ENCODE assay signal across 9 cellular contexts in the genomic region with DNA sequence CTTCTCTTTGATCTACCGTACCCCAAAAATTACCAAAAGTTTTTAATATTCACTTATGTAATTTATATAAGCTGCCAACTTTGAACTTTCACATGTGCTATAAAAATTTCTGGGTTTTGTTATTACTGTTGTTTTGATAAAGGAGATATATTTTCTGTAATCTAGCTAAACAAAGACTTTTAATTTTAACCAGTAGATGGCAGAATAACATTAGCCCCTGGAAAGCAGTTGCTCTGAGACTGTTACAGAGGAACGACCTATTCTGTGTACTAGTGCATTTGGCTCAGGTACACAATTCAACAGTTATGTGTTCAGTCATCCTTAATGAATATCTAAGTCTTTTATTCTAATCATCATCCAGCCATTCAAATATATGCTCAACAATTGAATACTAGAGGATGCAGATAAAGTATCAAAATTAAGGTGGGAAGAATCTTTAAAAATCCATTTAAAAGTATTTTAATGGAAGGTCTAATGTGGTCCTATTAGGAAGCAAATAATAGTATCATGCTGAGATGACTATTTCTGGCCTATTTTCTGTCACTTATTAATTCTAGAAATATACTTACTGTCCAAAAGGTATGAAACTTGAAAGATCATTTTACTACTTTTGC. TPM values are rescaled to one million over a fixed set of nuclear protein-coding genes. Genes with fewer than 3 reads are reported as not detected.
A peak's percentile ranks its signal among the peaks of the same experiment; 100 is the strongest.
DNase-seq lines count a peak whose midpoint lies in the region; ATAC-seq and TF ChIP-seq lines count a peak whose summit lies in the region.
"Had no signal": no experiment of that assay in that cellular context is flagged by ENCODE, and none has a peak within 500 bp of the region (broad histone marks: within the 10 kb centered on the region; RNA-seq: fewer than 3 reads in every experiment).

No MANE protein-coding gene starts in this region.

- H3K27me3 ChIP-seq in CD8-positive, alpha-beta memory T cell (ENCODE audit: insufficient read depth, low read length, poor library complexity, severe bottlenecking), result no peaks in the 10 kb centered on the region
- H3K27me3 ChIP-seq in lower lobe of right lung (ENCODE audit: low read depth), result no peaks in the 10 kb centered on the region

- in situ Hi-C loops in ACHN (cut with HindIII; ENCODE audit: low pct_ligation_motif_present, low pct_unique_long_range_greater_than_20kb, low sequenced_read_pairs), result no loop called here

- peaks cover 0 to 55% (median 13%) of the 10 kb centered on the region in 3 donors for H3K36me3 Mint-ChIP-seq in CD8-positive, alpha-beta memory T cell

- intact Hi-C loops in lower lobe of right lung (cut with DNase I), result loop anchor here (10.0 kb wide), 1 partner anchor 68 kb away; no protein-coding TSS in a partner anchor

- TF ChIP-seq CTCF in lower lobe of right lung (IDR thresholded peaks at IDR 0.05), result peak; percentile 68

- H3K4me1 Mint-ChIP-seq in CD8-positive, alpha-beta memory T cell, result peaks cover 48 to 69% (median 64%) of the 10 kb centered on the region in 3 donors

- H3K9me3 Mint-ChIP-seq in CD8-positive, alpha-beta memory T cell, result no peaks in the 10 kb centered on the region

- no peak overlapping the region for H3K4me3 ChIP-seq in CD8-positive, alpha-beta memory T cell (ENCODE audit: low read length)
- no peak overlapping the region for H3K4me3 ChIP-seq in lower lobe of right lung

- peaks cover 26% of the 10 kb centered on the region for H3K4me1 ChIP-seq in CD8-positive, alpha-beta memory T cell (ENCODE audit: insufficient read depth, low read length)
- H3K4me1 ChIP-seq in lower lobe of right lung, result peaks cover 51% of the 10 kb centered on the region

- peaks cover 6% of the 10 kb centered on the region for H3K36me3 ChIP-seq in CD8-positive, alpha-beta memory T cell (ENCODE audit: insufficient read depth, low read length)
- H3K36me3 ChIP-seq in lower lobe of right lung, result peaks cover 21% of the 10 kb centered on the region

- CTCF ChIA-PET in CD8-positive, alpha-beta memory T cell (lab: Charles Lee), result interaction anchor here (0.7 to 2.7 kb wide), 22 partner anchors 8 to 464 kb away, joined by 3 to 31 read pairs (median 4); a partner anchor contains a TSS

- peak in 2 of 5 donors; percentile 52 to 58 for DNase-seq in CD8-positive, alpha-beta memory T cell
- DNase-seq in NCI-H526 (lab: John Stamatoyannopoulos, UW) (peak; percentile 42 to 78), cerebellar cortex (ENCODE audit: low spot score) (peak; percentile 84), lower lobe of right lung (no peak), ACHN (no peak)
- DNase-seq in effector CD8-positive, alpha-beta T cell (lab: John Stamatoyannopoulos, UW), result no peak

- no peaks in the 10 kb centered on the region for H3K9me3 ChIP-seq in CD8-positive, alpha-beta memory T cell (ENCODE audit: low read length)
- no peaks in the 10 kb centered on the region for H3K9me3 ChIP-seq in lower lobe of right lung

- ATAC-seq in GM18870 (IDR thresholded peaks at IDR 0.05; ENCODE audit: unreplicated experiment), result peak; percentile 68
- peak; percentile 76 for ATAC-seq in HG03066 (IDR thresholded peaks at IDR 0.05; ENCODE audit: low read depth, unreplicated experiment)
- ATAC-seq in lower lobe of right lung, result peak; percentile 66 to 81

- peak overlapping the region in 6 of 8 donors; percentile 5 to 77 (median 38) for H3K27ac Mint-ChIP-seq in CD8-positive, alpha-beta memory T cell

- no peak overlapping the region for H3K27ac ChIP-seq in CD8-positive, alpha-beta memory T cell (ENCODE audit: low read depth, low read length)
- no peak overlapping the region for H3K27ac ChIP-seq in lower lobe of right lung

- POLR2A ChIA-PET in CD8-positive, alpha-beta memory T cell (lab: Charles Lee), result no interaction called here

- no peaks in the 10 kb centered on the region for H3K27me3 Mint-ChIP-seq in CD8-positive, alpha-beta memory T cell

- peak overlapping the region in 2 of 7 donors; percentile 29 to 38 for H3K4me3 Mint-ChIP-seq in CD8-positive, alpha-beta memory T cell

RNA-seq across cellular contexts. Expression of a gene that starts 8.6 kb away (rescaled TPM):
- 10 to 100 TPM; 16.0 to 16.3 TPM for total RNA-seq in CD8-positive, alpha-beta memory T cell
- 16.9 TPM for polyA plus RNA-seq in CD8-positive, alpha-beta memory T cell
- total RNA-seq in lower lobe of right lung, result 22.7 TPM

RNA-seq across cellular contexts. Expression of a gene that starts 21.5 kb away (rescaled TPM):
- not detected for total RNA-seq in CD8-positive, alpha-beta memory T cell
- not detected for polyA plus RNA-seq in CD8-positive, alpha-beta memory T cell
- not detected for total RNA-seq in lower lobe of right lung
- total RNA-seq: skeletal muscle tissue had no signal

RNA-seq across cellular contexts. Expression of a gene that starts 24.1 kb away (rescaled TPM):
- not detected for total RNA-seq in CD8-positive, alpha-beta memory T cell
- polyA plus RNA-seq in CD8-positive, alpha-beta memory T cell, result not detected
- not detected for total RNA-seq in lower lobe of right lung
- total RNA-seq: skeletal muscle tissue had no signal

RNA-seq across cellular contexts. Expression of a gene that starts 41.2 kb away (rescaled TPM):
- not detected for total RNA-seq in CD8-positive, alpha-beta memory T cell
- polyA plus RNA-seq in CD8-positive, alpha-beta memory T cell, result not detected
- total RNA-seq in lower lobe of right lung, result 1.1 TPM

RNA-seq across cellular contexts. Expression of a gene that starts 58.6 kb away (rescaled TPM):
- not detected for total RNA-seq in CD8-positive, alpha-beta memory T cell
- polyA plus RNA-seq in CD8-positive, alpha-beta memory T cell, result not detected
- not detected for total RNA-seq in lower lobe of right lung
- total RNA-seq: skeletal muscle tissue had no signal

Comparison
In these comparisons a context has a peak if more than half of its experiments do, and no peak if none do; other contexts are left out.
1. DNase-seq: peak in NCI-H526 (2 of 2) and cerebellar cortex (single experiment); none in lower lobe of right lung (single experiment), ACHN (single experiment) and effector CD8-positive, alpha-beta T cell (single experiment).
2. Peak in every context shown above with its lines, with median percentiles within 50 percentile points of each other: ATAC-seq.